ENCODE assay signal across 27 cellular contexts in genomic region chr7:122311719-122312118, GRCh38. TPM values are rescaled to one million over a fixed set of nuclear protein-coding genes. Genes with fewer than 3 reads are reported as not detected.
DNase-seq lines count a peak whose midpoint lies in the region; ATAC-seq and TF ChIP-seq lines count a peak whose summit lies in the region.
"Had no signal": no experiment of that assay in that cellular context is flagged by ENCODE, and none has a peak within 500 bp of the region (broad histone marks: within the 10 kb centered on the region; RNA-seq: fewer than 3 reads in every experiment).

No MANE protein-coding gene starts in this region.

- H3K4me1 Mint-ChIP-seq in endothelial cell (ENCODE audit: unreplicated experiment) (peaks cover 25% of the 10 kb centered on the region), nephron (peaks cover 18% of the 10 kb centered on the region), T-helper 17 cell (no peaks in the 10 kb centered on the region)
- H3K4me1 Mint-ChIP-seq: activated CD4-positive, alpha-beta memory T cell treated with anti-CD3 and anti-CD28 coated beads, Interleukin-2, amount 10 ng/mL, durations not matched to agents 7 days and 5 days had no signal

- no peaks in the 10 kb centered on the region for H3K36me3 ChIP-seq in WERI-Rb-1
- H3K36me3 ChIP-seq: brain microvascular endothelial cell, esophagus squamous epithelium, uterus had no signal

- H3K36me3 Mint-ChIP-seq in endothelial cell (ENCODE audit: low read depth, unreplicated experiment): peaks cover 5% of the 10 kb centered on the region
- H3K36me3 Mint-ChIP-seq in nephron (ENCODE audit: low read depth): no peaks in the 10 kb centered on the region
- no peaks in the 10 kb centered on the region for H3K36me3 Mint-ChIP-seq in T-helper 17 cell (ENCODE audit: low read depth)

- H3K9me3 Mint-ChIP-seq in endothelial cell (ENCODE audit: unreplicated experiment) (no peaks in the 10 kb centered on the region), nephron (peaks cover 5% of the 10 kb centered on the region)
- H3K9me3 Mint-ChIP-seq: activated CD4-positive, alpha-beta memory T cell treated with anti-CD3 and anti-CD28 coated beads, Interleukin-2, amount 10 ng/mL, durations not matched to agents 7 days and 5 days had no signal

- peak overlapping the region; percentile 20 for H3K4me3 ChIP-seq in WERI-Rb-1 (ENCODE audit: low read depth, low read length)
- H3K4me3 ChIP-seq: uterus had no signal

- no peak for TF ChIP-seq CTCF in WERI-Rb-1 (IDR thresholded peaks at IDR 0.05; ENCODE audit: low read depth, low read length)
- TF ChIP-seq CTCF in endothelial cell (IDR thresholded peaks at IDR 0.05; ENCODE audit: unreplicated experiment): no peak
- TF ChIP-seq CTCF in nephron (IDR thresholded peaks at IDR 0.05; ENCODE audit: unreplicated experiment in 3 of 3): no peak

- H3K27me3 Mint-ChIP-seq in endothelial cell (ENCODE audit: unreplicated experiment) (peaks cover 30% of the 10 kb centered on the region), nephron (ENCODE audit: low read depth) (peaks cover 100% of the 10 kb centered on the region), T-helper 17 cell (peaks cover 63% of the 10 kb centered on the region)

- peaks cover 98% of the 10 kb centered on the region for H3K27me3 ChIP-seq in WERI-Rb-1 (ENCODE audit: insufficient read depth, low read depth, severe bottlenecking)

- peaks cover 3% of the 10 kb centered on the region for H3K9me3 ChIP-seq in WERI-Rb-1 (ENCODE audit: severe bottlenecking)
- no peaks in the 10 kb centered on the region for H3K9me3 ChIP-seq in T-helper 17 cell (ENCODE audit: control insufficient read depth, low read length, poor library complexity, severe bottlenecking)
- H3K9me3 ChIP-seq: esophagus squamous epithelium, uterus had no signal

- ATAC-seq in T-helper 17 cell: no peak
- no peak for ATAC-seq in HG02571 (IDR thresholded peaks at IDR 0.05; ENCODE audit: unreplicated experiment)
- ATAC-seq: activated naive CD4-positive, alpha-beta T cell treated with anti-CD3 and anti-CD28 coated beads, Interleukin-2, amount 50 U/mL, for 72 hours; Right ventricle myocardium inferior had no signal

- H3K27ac Mint-ChIP-seq in endothelial cell (ENCODE audit: unreplicated experiment) (no peak overlapping the region), nephron (no peak overlapping the region), T-helper 17 cell (no peak overlapping the region)
- H3K27ac Mint-ChIP-seq: activated CD4-positive, alpha-beta memory T cell treated with anti-CD3 and anti-CD28 coated beads, Interleukin-2, amount 10 ng/mL, durations not matched to agents 7 days and 5 days; activated naive CD4-positive, alpha-beta T cell treated with anti-CD3 and anti-CD28 coated beads, Interleukin-2, amount 50 U/mL, for 72 hours had no signal

- H3K27ac ChIP-seq in WERI-Rb-1: no peak overlapping the region
- H3K27ac ChIP-seq: brain microvascular endothelial cell, esophagus squamous epithelium, uterus had no signal

- DNase-seq in ELF-1 (ENCODE audit: low read depth, low spot score) (peak; percentile 29), WERI-Rb-1 (no peak), endothelial cell (ENCODE audit: low spot score) (peak; percentile 59), T-helper 17 cell (no peak)
- no peak for DNase-seq in stimulated activated CD4-positive, alpha-beta T cell treated with anti-CD3 and anti-CD28 coated beads, Interleukin-12 subunit alpha, Interleukin-12 subunit beta, amount 100 ng/mL, for 4 hours
- DNase-seq in activated CD4-positive, alpha-beta T cell treated with anti-CD3 and anti-CD28 coated beads, Interleukin-2, amount 50 U/mL, for 4 hours: no peak
- DNase-seq: activated CD4-positive, alpha-beta memory T cell treated with anti-CD3 and anti-CD28 coated beads, Interleukin-2, amount 10 ng/mL, durations not matched to agents 7 days and 5 days; activated T-cell treated with anti-CD3 and anti-CD28 coated beads, Interleukin-2, amount 50 U/mL, for 48 hours; brain microvascular endothelial cell; DND-41; esophagus squamous epithelium; KG1; kidney glomerular epithelial cell; midbrain; NCI-H1105; NCI-H2081 treated with DMSO at 0.1 percent for 48 hours; NCI-H524 treated with DMSO at 0.1 percent for 48 hours; stimulated activated CD4-positive, alpha-beta T cell treated with anti-CD3 and anti-CD28 coated beads, Interleukin-4, amount 100 ng/mL, for 1 hour; uterus had no signal

- no peak overlapping the region for H3K4me3 Mint-ChIP-seq in endothelial cell (ENCODE audit: unreplicated experiment)
- H3K4me3 Mint-ChIP-seq in nephron: peak overlapping the region in 2 of 3 experiments; percentile 34 to 65
- H3K4me3 Mint-ChIP-seq in T-helper 17 cell: no peak overlapping the region
- H3K4me3 Mint-ChIP-seq: activated CD4-positive, alpha-beta memory T cell treated with anti-CD3 and anti-CD28 coated beads, Interleukin-2, amount 10 ng/mL, durations not matched to agents 7 days and 5 days had no signal

RNA-seq across cellular contexts. Expression of gene FEZF1, which starts 7.2 kb away (rescaled TPM):
- total RNA-seq in endothelial cell (ENCODE audit: unreplicated experiment): 0.28 TPM
- total RNA-seq in T-helper 17 cell: not detected
- total RNA-seq: activated CD4-positive, alpha-beta memory T cell treated with anti-CD3 and anti-CD28 coated beads, Interleukin-2, amount 10 ng/mL, durations not matched to agents 7 days and 5 days; activated naive CD4-positive, alpha-beta T cell treated with anti-CD3 and anti-CD28 coated beads, Interleukin-2, amount 50 U/mL, for 72 hours; dermis microvascular lymphatic vessel endothelial cell; esophagus squamous epithelium; osteocyte; Right ventricle myocardium inferior; skeletal muscle tissue; T-helper 1 cell treated with Interleukin-12 subunit alpha and Interleukin-12 subunit beta and Interleukin-4 antibody, amounts not matched to agents 30 ng/mL and 1 ng/mL, for 36 hours; uterus had no signal

Comparison
In these comparisons a context has a peak if more than half of its experiments do, and no peak if none do; other contexts are left out.
1. DNase-seq: peak in ELF-1 (single experiment) and endothelial cell (single experiment); none in WERI-Rb-1 (single experiment), T-helper 17 cell (0 of 3), stimulated activated CD4-positive, alpha-beta T cell treated with anti-CD3 and anti-CD28 coated beads, Interleukin-12 subunit alpha, Interleukin-12 subunit beta, amount 100 ng/mL, for 4 hours (single experiment) and activated CD4-positive, alpha-beta T cell treated with anti-CD3 and anti-CD28 coated beads, Interleukin-2, amount 50 U/mL, for 4 hours (0 of 2).
2. H3K4me3 Mint-ChIP-seq: peak in nephron (2 of 3); none in endothelial cell (single experiment) and T-helper 17 cell (single experiment).